Comparison of ENCODE assay signal across 24 cellular contexts in the genomic region with DNA sequence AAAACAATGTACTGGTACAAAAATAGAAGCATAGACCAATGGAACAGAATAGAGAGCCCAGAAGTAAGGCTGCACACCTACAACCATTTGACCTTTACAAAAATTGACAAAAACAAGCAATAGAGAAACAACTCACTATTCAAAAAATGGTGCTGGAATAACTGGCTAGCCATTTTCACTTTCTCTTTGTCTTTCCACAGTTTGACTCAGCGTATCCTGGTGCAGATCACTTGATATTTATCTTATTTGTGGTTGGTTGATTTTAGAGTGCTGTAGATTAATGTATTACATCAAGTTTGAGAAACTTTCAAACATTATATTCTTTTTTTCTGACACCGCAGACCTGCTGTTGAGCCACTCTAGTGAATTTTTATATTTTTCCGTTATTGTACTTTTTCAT.
DNase-seq lines count a peak whose midpoint lies in the region; ATAC-seq, FAIRE-seq and TF ChIP-seq lines count a peak whose summit lies in the region.
"Had no signal": no experiment of that assay in that cellular context is flagged by ENCODE, and none has a peak within 500 bp of the region (broad histone marks: within the 10 kb centered on the region; RNA-seq: fewer than 3 reads in every experiment).

No MANE protein-coding gene starts in this region.

- POLR2A ChIA-PET in GM12878 (lab: Charles Lee): no interaction called here

- 37 to 39% methylated on average over 3 of the region's 3 CpGs for WGBS in GM23248 (ENCODE audit: low coverage in 1 of 2, low lambda C conversion rate in 2 of 2, missing lambda C conversion rate in 2 of 2), 2 experiments
- WGBS in GM12878 (ENCODE audit: insufficient coverage, insufficient replicate concordance, low lambda C conversion rate, missing lambda C conversion rate): 48% methylated on average over 3 of the region's 3 CpGs

- H3K9me2 ChIP-seq in GM23248 (ENCODE audit: insufficient read depth): no peaks in the 10 kb centered on the region; the same call in 1 of the 2 replicates

- H3K27ac ChIP-seq in GM23248 (no peak overlapping the region), GM12878 (ENCODE audit: control insufficient read depth, insufficient read depth) (no peak overlapping the region)

- CTCF ChIA-PET in GM12878 (lab: Yijun Ruan, JAX): no interaction called here

- peak; percentile 51 for DNase-seq in ACHN
- DNase-seq in GM23248: peak; percentile 43
- DNase-seq in M059J (ENCODE audit: low read depth): peak; percentile 52
- no peak for DNase-seq in GM12878 (ENCODE audit: low read depth, low spot score)
- DNase-seq in NCI-H146 treated with DMSO at 0.1 percent for 48 hours (lab: John Stamatoyannopoulos, UW; ENCODE audit: unreplicated experiment): no peak
- no peak for DNase-seq in NCI-H82 (lab: John Stamatoyannopoulos, UW)
- DNase-seq: BE2C; CD4-positive, alpha-beta memory T cell; DMS79 treated with DMSO at 0.1 percent for 48 hours; GF-D8; KG1; MG63; NCI-H1105; NCI-H1694 treated with DMSO at 0.1 percent for 48 hours; NCI-H2107; NCI-H2227 treated with DMSO at 0.1 percent for 48 hours; NCI-H526; NK-92 treated with Interleukin-12 subunit alpha and Interleukin-12 subunit beta, amount 100 ng/mL, for 24 hours; RPMI8226 had no signal

- SMC1A ChIA-PET in GM12878 (lab: Charles Lee; ENCODE audit: uncharacterized antibody, unreplicated experiment): no interaction called here

- intact Hi-C loops in GM12878 (cut with micrococcal nuclease; ENCODE audit: unreplicated experiment): no loop called here

- ATAC-seq in GM12878 (peak; percentile 56), GM18867 (IDR thresholded peaks at IDR 0.05; ENCODE audit: unreplicated experiment) (no peak), HG03135 (IDR thresholded peaks at IDR 0.05; ENCODE audit: unreplicated experiment) (no peak)
- ATAC-seq: HepG2 had no signal

- TF ChIP-seq EP300 in GM12878 (IDR thresholded peaks at IDR 0.05; ENCODE audit: borderline replicate concordance in 1 of 2, control insufficient read depth in 1 of 2, low read depth in 2 of 2, low read length in 2 of 2): no peak

- H4K20me1 ChIP-seq in GM23248 (ENCODE audit: insufficient read depth) (no peaks in the 10 kb centered on the region), GM12878 (ENCODE audit: control insufficient read depth, insufficient read depth) (no peaks in the 10 kb centered on the region)

- H3K27me3 ChIP-seq in GM23248 (replicated peaks; ENCODE audit: insufficient read depth) (no peaks in the 10 kb centered on the region), GM12878 (replicated peaks in 1 of 2; ENCODE audit: control insufficient read depth in 2 of 2, insufficient read depth in 2 of 2, low read length in 1 of 2) (no peaks in the 10 kb centered on the region)
- H3K27me3 ChIP-seq: BE2C, MG63 had no signal

- H3K79me2 ChIP-seq in GM23248 (ENCODE audit: insufficient read depth) (no peaks in the 10 kb centered on the region), GM12878 (ENCODE audit: control insufficient read depth, insufficient read depth, low read length) (no peaks in the 10 kb centered on the region)

- in situ Hi-C loops in ACHN (cut with HindIII; ENCODE audit: low pct_ligation_motif_present, low pct_unique_long_range_greater_than_20kb, low sequenced_read_pairs) (no loop called here), GM23248 (cut with MboI) (no loop called here), GM12878 (cut with MboI) (no loop called here)

- RAD21 ChIA-PET in GM12878 (lab: Charles Lee; ENCODE audit: unreplicated experiment): no interaction called here

- BruUV-seq in GM12878 (replicated peaks; lab: Mats Ljungman, UMichigan): no TSS peak

- H3K4me1 ChIP-seq in GM23248 (ENCODE audit: insufficient read depth) (peaks cover 3% of the 10 kb centered on the region; the same call in 1 of the 2 replicates), GM12878 (ENCODE audit: control insufficient read depth, insufficient read depth, low read length) (no peaks in the 10 kb centered on the region)
- H3K4me1 ChIP-seq: BE2C had no signal

- TF ChIP-seq CTCF in GM12878 (IDR thresholded peaks at IDR 0.05 in 2 of 3, conservative IDR thresholded peaks at IDR 0.05 in 1 of 3; ENCODE audit: control insufficient read depth in 2 of 3, extremely low read depth in 1 of 3, insufficient read depth in 1 of 3, low read depth in 3 of 3, low read length in 3 of 3): no peak

- no peaks in the 10 kb centered on the region for H3F3A ChIP-seq in GM23248 (ENCODE audit: insufficient read depth)

- H3K4me2 ChIP-seq in GM23248 (ENCODE audit: unreplicated experiment) (peak overlapping the region; percentile 34), GM12878 (ENCODE audit: control insufficient read depth, insufficient read depth) (no peak overlapping the region)

- peak overlapping the region; percentile 54 for H3K4me3 ChIP-seq in GM23248
- no peak overlapping the region for H3K4me3 ChIP-seq in GM12878
- H3K4me3 ChIP-seq: MG63 had no signal

- no peak for TF ChIP-seq POLR2A in GM12878 (IDR thresholded peaks at IDR 0.05; ENCODE audit: low read depth, low read length)

- no peak for TF ChIP-seq RAD21 in GM12878 (IDR thresholded peaks at IDR 0.05; ENCODE audit: insufficient read depth, low read depth, low read length)

- no peaks in the 10 kb centered on the region for H3K9me3 ChIP-seq in GM23248 (ENCODE audit: low read depth)
- no peaks in the 10 kb centered on the region for H3K9me3 ChIP-seq in GM12878 (replicated peaks; ENCODE audit: control insufficient read depth, insufficient read depth, low read length)
- H3K9me3 ChIP-seq: BE2C, MG63 had no signal

- FAIRE-seq in GM12878 (lab: Jason Lieb, UNC): no peak
- FAIRE-seq: GM12892, GM19239, HepG2 had no signal

- H3K36me3 ChIP-seq in GM23248 (ENCODE audit: low read depth): no peaks in the 10 kb centered on the region
- no peaks in the 10 kb centered on the region for H3K36me3 ChIP-seq in GM12878 (ENCODE audit: control insufficient read depth in 2 of 2, insufficient read depth in 2 of 2, low read length in 1 of 2)
- H3K36me3 ChIP-seq: BE2C, MG63 had no signal

- peak overlapping the region; percentile 82 for H2AFZ ChIP-seq in GM23248
- no peak overlapping the region for H2AFZ ChIP-seq in GM12878 (ENCODE audit: control insufficient read depth, low read depth, low read length)

- H3K9ac ChIP-seq in GM23248: no peak overlapping the region
- H3K9ac ChIP-seq in GM12878 (ENCODE audit: control insufficient read depth, insufficient read depth, low read length): no peak overlapping the region

TF ChIP-seq in GM12878, 131 proteins besides CTCF, POLR2A, EP300 and RAD21:
- TF ChIP-seq ZNF24 (IDR thresholded peaks at IDR 0.05) (no peak), SIX5 (IDR thresholded peaks at IDR 0.05; ENCODE audit: low read depth, low read length, severe bottlenecking) (no peak), PML (IDR thresholded peaks at IDR 0.05; ENCODE audit: low read length) (no peak), BRCA1 (IDR thresholded peaks at IDR 0.05; ENCODE audit: low read depth, low read length) (no peak), POU2F2 (IDR thresholded peaks at IDR 0.05; ENCODE audit: borderline replicate concordance, low read depth, low read length) (no peak), BCL3 (IDR thresholded peaks at IDR 0.05; ENCODE audit: borderline replicate concordance, insufficient read depth, low read depth, low read length, poor library complexity, severe bottlenecking) (no peak)

Comparison
In these comparisons a context has a peak if more than half of its experiments do, and no peak if none do; other contexts are left out.
1. DNase-seq: peak in ACHN (single experiment), GM23248 (single experiment) and M059J (single experiment); none in GM12878 (single experiment), NCI-H146 treated with DMSO at 0.1 percent for 48 hours (single experiment) and NCI-H82 (single experiment).